ENCODE assay signal across 21 cellular contexts in genomic region chr2:190987116-190987515, GRCh38. TPM values are rescaled to one million over a fixed set of nuclear protein-coding genes. Genes with fewer than 3 reads are reported as not detected.
DNase-seq lines count a peak whose midpoint lies in the region; ATAC-seq and TF ChIP-seq lines count a peak whose summit lies in the region.
"Had no signal": no experiment of that assay in that cellular context is flagged by ENCODE, and none has a peak within 500 bp of the region (broad histone marks: within the 10 kb centered on the region; RNA-seq: fewer than 3 reads in every experiment).

No MANE protein-coding gene starts in this region.

- no peak for TF ChIP-seq POLR2A in tibial nerve (IDR thresholded peaks at IDR 0.05)

- H3K27me3 ChIP-seq in tibial nerve = no peaks in the 10 kb centered on the region

- no peak for DNase-seq in T-helper 2 cell treated with Interferon-gamma antibody and Interleukin-4, amounts not matched to agents 5 μg/mL and 100 μg/mL, for 36 hours (ENCODE audit: low spot score)
- DNase-seq in T-helper 2 cell (no peak), natural killer cell (no peak), AG08395 (ENCODE audit: low spot score) (no peak), globus pallidus (ENCODE audit: low spot score) (no peak), tibial nerve (ENCODE audit: low spot score in 2 of 2) (no peak)
- no peak for DNase-seq in natural killer cell treated with Interleukin-12 subunit alpha and Interleukin-12 subunit beta and Interleukin-15 and Interleukin-18, amount 100 ng/mL, for 72 hours (ENCODE audit: low spot score)
- DNase-seq: 8988T, Calu3, EL, HFFc6, IMR-90, Karpas-422, NCI-H1048, NCI-H1436, NCI-H1930, NCI-H226, NCI-H524, SHP77 had no signal

- H3K27ac ChIP-seq in tibial nerve = no peak overlapping the region

- H3K27me3 Mint-ChIP-seq in T-helper 2 cell treated with Interferon-gamma antibody and Interleukin-4, amounts not matched to agents 5 μg/mL and 100 μg/mL, for 36 hours (ENCODE audit: low read depth) = no peaks in the 10 kb centered on the region
- H3K27me3 Mint-ChIP-seq in natural killer cell treated with Interleukin-12 subunit alpha and Interleukin-12 subunit beta and Interleukin-15 and Interleukin-18, amount 100 ng/mL, for 72 hours = no peaks in the 10 kb centered on the region
- H3K27me3 Mint-ChIP-seq in natural killer cell (ENCODE audit: low read depth in 2 of 2) = no peaks in the 10 kb centered on the region
- no peaks in the 10 kb centered on the region for H3K27me3 Mint-ChIP-seq in activated T-helper 17 cell treated with anti-CD3 and anti-CD28 coated beads, Interleukin-2, amount 50 U/mL, for 72 hours
- H3K27me3 Mint-ChIP-seq: B cell had no signal

- no peak for TF ChIP-seq EP300 in tibial nerve (IDR thresholded peaks at IDR 0.05)

- no peak for ATAC-seq in natural killer cell treated with Interleukin-12 subunit alpha and Interleukin-12 subunit beta and Interleukin-15 and Interleukin-18, amount 100 ng/mL, for 72 hours
- ATAC-seq in natural killer cell = no peak
- no peak for ATAC-seq in activated T-helper 17 cell treated with anti-CD3 and anti-CD28 coated beads, Interleukin-2, amount 50 U/mL, for 72 hours (replicated peaks)

- no peaks in the 10 kb centered on the region for H3K9me3 ChIP-seq in tibial nerve

- H3K4me3 Mint-ChIP-seq in T-helper 2 cell treated with Interferon-gamma antibody and Interleukin-4, amounts not matched to agents 5 μg/mL and 100 μg/mL, for 36 hours = no peak overlapping the region
- no peak overlapping the region for H3K4me3 Mint-ChIP-seq in natural killer cell treated with Interleukin-12 subunit alpha and Interleukin-12 subunit beta and Interleukin-15 and Interleukin-18, amount 100 ng/mL, for 72 hours
- no peak overlapping the region for H3K4me3 Mint-ChIP-seq in natural killer cell
- no peak overlapping the region for H3K4me3 Mint-ChIP-seq in activated T-helper 17 cell treated with anti-CD3 and anti-CD28 coated beads, Interleukin-2, amount 50 U/mL, for 72 hours
- H3K4me3 Mint-ChIP-seq: B cell, HFFc6 had no signal

- H3K4me3 ChIP-seq in tibial nerve = no peak overlapping the region

- H3K36me3 Mint-ChIP-seq in T-helper 2 cell treated with Interferon-gamma antibody and Interleukin-4, amounts not matched to agents 5 μg/mL and 100 μg/mL, for 36 hours (ENCODE audit: low read depth) = peaks cover 86% of the 10 kb centered on the region
- peaks cover 36% of the 10 kb centered on the region for H3K36me3 Mint-ChIP-seq in natural killer cell treated with Interleukin-12 subunit alpha and Interleukin-12 subunit beta and Interleukin-15 and Interleukin-18, amount 100 ng/mL, for 72 hours
- peaks cover 40% of the 10 kb centered on the region for H3K36me3 Mint-ChIP-seq in natural killer cell
- H3K36me3 Mint-ChIP-seq in activated T-helper 17 cell treated with anti-CD3 and anti-CD28 coated beads, Interleukin-2, amount 50 U/mL, for 72 hours (ENCODE audit: low read depth) = no peaks in the 10 kb centered on the region

- no peaks in the 10 kb centered on the region for H3K4me1 ChIP-seq in tibial nerve

- peak overlapping the region; percentile 67 for H3K27ac Mint-ChIP-seq in T-helper 2 cell treated with Interferon-gamma antibody and Interleukin-4, amounts not matched to agents 5 μg/mL and 100 μg/mL, for 36 hours
- H3K27ac Mint-ChIP-seq in natural killer cell treated with Interleukin-12 subunit alpha and Interleukin-12 subunit beta and Interleukin-15 and Interleukin-18, amount 100 ng/mL, for 72 hours = peak overlapping the region; percentile 33 to 63
- peak overlapping the region in 1 of 2 donors; percentile 23 for H3K27ac Mint-ChIP-seq in natural killer cell
- H3K27ac Mint-ChIP-seq in activated T-helper 17 cell treated with anti-CD3 and anti-CD28 coated beads, Interleukin-2, amount 50 U/mL, for 72 hours = peak overlapping the region; percentile 25
- H3K27ac Mint-ChIP-seq: B cell, HFFc6 had no signal

- TF ChIP-seq CTCF in natural killer cell (IDR thresholded peaks at IDR 0.05) (no peak), tibial nerve (IDR thresholded peaks at IDR 0.05) (no peak)

- peaks cover 4 to 99% (median 24%) of the 10 kb centered on the region in 3 donors for H3K36me3 ChIP-seq in tibial nerve

- intact Hi-C loops in natural killer cell (cut with micrococcal nuclease) = no loop called here

- 100% methylated on average over 1 of the region's 1 CpG for WGBS in tibial nerve, 2 donors

- H3K4me1 Mint-ChIP-seq in T-helper 2 cell treated with Interferon-gamma antibody and Interleukin-4, amounts not matched to agents 5 μg/mL and 100 μg/mL, for 36 hours (ENCODE audit: low read depth) = peaks cover 47% of the 10 kb centered on the region
- no peaks in the 10 kb centered on the region for H3K4me1 Mint-ChIP-seq in natural killer cell treated with Interleukin-12 subunit alpha and Interleukin-12 subunit beta and Interleukin-15 and Interleukin-18, amount 100 ng/mL, for 72 hours (ENCODE audit: low read depth in 2 of 2)
- no peaks in the 10 kb centered on the region for H3K4me1 Mint-ChIP-seq in natural killer cell
- H3K4me1 Mint-ChIP-seq in activated T-helper 17 cell treated with anti-CD3 and anti-CD28 coated beads, Interleukin-2, amount 50 U/mL, for 72 hours = peaks cover 7% of the 10 kb centered on the region

- no peaks in the 10 kb centered on the region for H3K9me3 Mint-ChIP-seq in T-helper 2 cell treated with Interferon-gamma antibody and Interleukin-4, amounts not matched to agents 5 μg/mL and 100 μg/mL, for 36 hours
- H3K9me3 Mint-ChIP-seq in natural killer cell treated with Interleukin-12 subunit alpha and Interleukin-12 subunit beta and Interleukin-15 and Interleukin-18, amount 100 ng/mL, for 72 hours = no peaks in the 10 kb centered on the region
- H3K9me3 Mint-ChIP-seq in natural killer cell = no peaks in the 10 kb centered on the region
- no peaks in the 10 kb centered on the region for H3K9me3 Mint-ChIP-seq in activated T-helper 17 cell treated with anti-CD3 and anti-CD28 coated beads, Interleukin-2, amount 50 U/mL, for 72 hours
- H3K9me3 Mint-ChIP-seq: HFFc6 had no signal

RNA-seq across cellular contexts. Expression of gene STAT1, which starts 26.9 kb away (rescaled TPM):
- 100 to 1,000 TPM; 145 to 252 TPM for total RNA-seq in natural killer cell treated with Interleukin-12 subunit alpha and Interleukin-12 subunit beta and Interleukin-15 and Interleukin-18, amount 100 ng/mL, for 72 hours
- total RNA-seq in natural killer cell (10 to 100 TPM; 49.1 to 91.6 (median 86.2) TPM), tibial nerve (10 to 100 TPM; 40.2 to 73.9 (median 65.6) TPM)
- total RNA-seq in activated T-helper 17 cell treated with anti-CD3 and anti-CD28 coated beads, Interleukin-2, amount 50 U/mL, for 72 hours = 100 to 1,000 TPM; 163 to 363 TPM
